In genomic region chr9:136120119-136120393, GRCh38 we compare ENCODE assay signal across 9 cellular contexts. TPM values are rescaled to one million over a fixed set of nuclear protein-coding genes. Genes with fewer than 3 reads are reported as not detected.
DNase-seq lines count a peak whose midpoint lies in the region; ATAC-seq, FAIRE-seq and TF ChIP-seq lines count a peak whose summit lies in the region.
"Had no signal": no experiment of that assay in that cellular context is flagged by ENCODE, and none has a peak within 500 bp of the region (broad histone marks: within the 10 kb centered on the region; RNA-seq: fewer than 3 reads in every experiment).

No MANE protein-coding gene starts in this region.

- 14 to 57% (median 25%) methylated on average over 4 of the region's 4 CpGs for WGBS in small intestine, 3 donors

- H3K4me3 ChIP-seq in RWPE2 (ENCODE audit: severe bottlenecking) (no peak overlapping the region), fibroblast of lung (replicated peaks in 1 of 4; ENCODE audit: control extremely low read depth in 1 of 4, insufficient read depth in 1 of 4, low read depth in 3 of 4, low read length in 4 of 4) (peak overlapping the region in 3 of 4 experiments; percentile 23 to 78 (median 62)), small intestine (ENCODE audit: low read depth in 1 of 2, low read length in 2 of 2) (no peak overlapping the region)

- H3K9me3 ChIP-seq in RWPE2 (ENCODE audit: severe bottlenecking) (no peaks in the 10 kb centered on the region), fibroblast of lung (ENCODE audit: control insufficient read depth, insufficient read depth, low read depth, low read length) (no peaks in the 10 kb centered on the region), small intestine (ENCODE audit: control insufficient read depth, low read depth) (no peaks in the 10 kb centered on the region)
- H3K9me3 ChIP-seq: neutrophil had no signal

- peak overlapping the region; percentile 80 for H3K27ac ChIP-seq in RWPE2 (ENCODE audit: poor library complexity, severe bottlenecking)
- H3K27ac ChIP-seq in fibroblast of lung (ENCODE audit: insufficient read depth, low read length) = peak overlapping the region; percentile 70
- H3K27ac ChIP-seq in small intestine (ENCODE audit: low read depth in 1 of 2, low read length in 1 of 2) = peak overlapping the region; percentile 89 to 98

- no peak for ATAC-seq in RWPE2 (ENCODE audit: low read depth)

- H4K20me1 ChIP-seq in fibroblast of lung (ENCODE audit: control insufficient read depth, extremely low read depth, insufficient read depth, low read length) = no peaks in the 10 kb centered on the region

- H3K4me1 ChIP-seq in RWPE2 (ENCODE audit: insufficient read depth, poor library complexity, severe bottlenecking) (peaks cover 6% of the 10 kb centered on the region), fibroblast of lung (ENCODE audit: control insufficient read depth, extremely low read depth, insufficient read depth, low read length) (peaks cover 6% of the 10 kb centered on the region), small intestine (ENCODE audit: control insufficient read depth in 2 of 2, insufficient read depth in 1 of 2, low read depth in 1 of 2, low read length in 1 of 2) (peaks cover 2 to 10% of the 10 kb centered on the region in 2 donors)

- H3K79me2 ChIP-seq in fibroblast of lung (ENCODE audit: control insufficient read depth, insufficient read depth, low read length) = peaks cover 19% of the 10 kb centered on the region

- H3K36me3 ChIP-seq in RWPE2 (ENCODE audit: low read depth) (no peaks in the 10 kb centered on the region), fibroblast of lung (ENCODE audit: control insufficient read depth, insufficient read depth, low read length) (peaks cover 5% of the 10 kb centered on the region), small intestine (ENCODE audit: control insufficient read depth in 2 of 2, insufficient read depth in 2 of 2, low read length in 2 of 2) (peaks cover 0 to 4% of the 10 kb centered on the region in 2 donors)

- H3K4me2 ChIP-seq in fibroblast of lung (ENCODE audit: extremely low read depth, insufficient read depth, low read length) = peak overlapping the region; percentile 83

- H2AFZ ChIP-seq in fibroblast of lung (ENCODE audit: low read length) = no peak overlapping the region

- H3K27me3 ChIP-seq in RWPE2 (ENCODE audit: insufficient read depth, poor library complexity, severe bottlenecking) (no peaks in the 10 kb centered on the region), fibroblast of lung (ENCODE audit: control insufficient read depth, insufficient read depth, low read length) (no peaks in the 10 kb centered on the region), small intestine (ENCODE audit: control insufficient read depth in 2 of 2, insufficient read depth in 2 of 2, low read length in 2 of 2) (no peaks in the 10 kb centered on the region)

- no peak for FAIRE-seq in small intestine (lab: Jason Lieb, UNC)

- TF ChIP-seq CTCF in RWPE2 (IDR thresholded peaks at IDR 0.05; ENCODE audit: poor library complexity, severe bottlenecking) (no peak), fibroblast of lung (conservative IDR thresholded peaks at IDR 0.05 in 1 of 2, IDR thresholded peaks at IDR 0.05 in 1 of 2; ENCODE audit: low read depth in 1 of 2, low read length in 2 of 2) (no peak)

- no peak overlapping the region for H3K9ac ChIP-seq in fibroblast of lung (ENCODE audit: insufficient read depth, low read length)

- DNase-seq in NCI-H748 (lab: John Stamatoyannopoulos, UW; ENCODE audit: unreplicated experiment) (peak; percentile 28), NCI-H748 treated with DMSO at 0.1 percent for 48 hours (lab: John Stamatoyannopoulos, UW) (no peak), RWPE2 (ENCODE audit: low spot score) (no peak), fibroblast of lung (ENCODE audit: low read depth in 2 of 2) (no peak), small intestine (peak; percentile 49), NCI-H1417 (lab: John Stamatoyannopoulos, UW) (no peak), nucleus accumbens (lab: John Stamatoyannopoulos, UW) (no peak), NCI-H1048 (lab: John Stamatoyannopoulos, UW) (no peak)

RNA-seq across cellular contexts. Expression of gene TMEM250, which starts 1.4 kb away (rescaled TPM):
- 43.3 and 48.0 TPM in 2 replicates for total RNA-seq in fibroblast of lung
- polyA plus RNA-seq in fibroblast of lung (13.3 and 13.6 TPM in 2 replicates), small intestine (10 to 100 TPM; 21.2 to 43.9 (median 25.4) TPM)
- 23.7 and 26.1 TPM in 2 replicates for polyA plus RNA-seq in fibroblast of lung (2012)
- polyA minus RNA-seq in fibroblast of lung (ENCODE audit: low replicate concordance) = 15.6 and 19.8 TPM in 2 replicates

RNA-seq across cellular contexts. Expression of gene NACC2, which starts 25.0 kb away (rescaled TPM):
- 18.2 and 18.5 TPM in 2 replicates for total RNA-seq in fibroblast of lung
- polyA plus RNA-seq in fibroblast of lung = 12.3 and 14.4 TPM in 2 replicates
- 19.3 and 19.8 TPM in 2 replicates for polyA plus RNA-seq in fibroblast of lung (2012)
- polyA minus RNA-seq in fibroblast of lung (ENCODE audit: low replicate concordance) = 18.7 and 24.5 TPM in 2 replicates
- 1 to 10 TPM; 4.9 to 9.6 (median 6.5) TPM for polyA plus RNA-seq in small intestine

Comparison
In these comparisons a context has a peak if more than half of its experiments do, and no peak if none do; other contexts are left out.
1. DNase-seq: peak in NCI-H748 (single experiment) and small intestine (single experiment); none in NCI-H748 treated with DMSO at 0.1 percent for 48 hours (single experiment), RWPE2 (single experiment), fibroblast of lung (0 of 2), NCI-H1417 (0 of 3), nucleus accumbens (0 of 56) and NCI-H1048 (single experiment).
2. H3K4me3 ChIP-seq: peak in fibroblast of lung (3 of 4); none in RWPE2 (single experiment) and small intestine (0 of 2).
3. Peak in every context shown above with its lines, with median percentiles within 50 percentile points of each other: H3K27ac ChIP-seq.